Comparison of ENCODE assay signal across 15 cellular contexts in the genomic region with DNA sequence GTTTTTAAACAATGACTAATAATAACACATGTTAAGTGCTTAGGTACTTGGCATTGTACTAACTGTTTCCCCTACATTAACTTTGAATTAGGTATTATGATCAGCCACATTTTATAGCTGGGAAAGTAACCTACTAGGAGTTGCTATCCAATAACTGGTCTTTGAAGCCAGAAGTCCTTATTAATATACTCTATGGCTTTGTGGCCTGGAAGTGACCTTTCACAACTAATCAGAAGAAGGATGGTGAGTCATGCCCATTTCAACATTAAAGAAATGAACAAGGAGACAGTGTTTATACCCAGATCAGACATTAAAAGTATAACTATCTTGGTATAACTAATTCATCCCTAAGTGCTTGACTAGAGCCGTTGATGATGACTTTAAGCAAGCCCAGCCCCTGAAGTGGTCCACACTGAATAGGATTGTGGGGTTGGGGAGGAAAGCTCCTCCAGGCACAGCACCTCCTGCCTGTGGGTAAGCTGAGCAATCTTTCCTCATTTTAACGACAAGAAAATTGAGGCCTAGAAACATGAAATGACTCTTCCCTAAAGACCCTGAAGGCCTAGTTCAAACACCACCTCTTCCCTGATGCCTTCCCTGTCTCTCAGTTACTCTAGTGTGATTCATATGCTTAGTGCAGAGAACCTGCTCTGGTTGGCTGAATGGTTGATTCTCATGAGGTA.
A peak's percentile ranks its signal among the peaks of the same experiment; 100 is the strongest.
DNase-seq lines count a peak whose midpoint lies in the region; TF ChIP-seq lines count a peak whose summit lies in the region.
"Had no signal": no experiment of that assay in that cellular context is flagged by ENCODE, and none has a peak within 500 bp of the region (broad histone marks: within the 10 kb centered on the region; RNA-seq: fewer than 3 reads in every experiment).

No MANE protein-coding gene starts in this region.

- H2AFZ ChIP-seq in OCI-LY7 (ENCODE audit: low read length) = no peak overlapping the region

- no peaks in the 10 kb centered on the region for H4K20me1 ChIP-seq in OCI-LY7 (ENCODE audit: insufficient read depth, low read length)

- no peak for TF ChIP-seq CTCF in MCF 10A (IDR thresholded peaks at IDR 0.05; ENCODE audit: unreplicated experiment)
- no peak for TF ChIP-seq CTCF in breast epithelium (IDR thresholded peaks at IDR 0.05)
- no peak for TF ChIP-seq CTCF in RWPE1 (conservative IDR thresholded peaks at IDR 0.05; ENCODE audit: low read depth)
- no peak for TF ChIP-seq CTCF in OCI-LY7 (conservative IDR thresholded peaks at IDR 0.05; ENCODE audit: low read length)

- no peaks in the 10 kb centered on the region for H3K27me3 Mint-ChIP-seq in MCF 10A (ENCODE audit: insufficient read depth, unreplicated experiment)

- H3K4me3 ChIP-seq in breast epithelium (no peak overlapping the region), OCI-LY7 (ENCODE audit: low read depth, low read length, poor library complexity, severe bottlenecking) (no peak overlapping the region)

- POLR2A ChIA-PET in MCF 10A (lab: Yijun Ruan, JAX) = interaction anchor here (0.5 kb wide), 1 partner anchor 144 kb away, joined by 3 read pairs; no protein-coding TSS in a partner anchor
- POLR2A ChIA-PET in RWPE1 (lab: Yijun Ruan, JAX; ENCODE audit: low non-redundant PET) = no interaction called here
- POLR2A ChIA-PET in OCI-LY7 (lab: Charles Lee) = no interaction called here

- intact Hi-C loops in MCF 10A (cut with micrococcal nuclease) = no loop called here
- intact Hi-C loops in breast epithelium (cut with DNase I; ENCODE audit: low total_unique reads) = no loop called here
- intact Hi-C loops in OCI-LY7 (cut with micrococcal nuclease; ENCODE audit: unreplicated experiment) = no loop called here

- H3K4me3 Mint-ChIP-seq in MCF 10A (ENCODE audit: unreplicated experiment) = no peak overlapping the region

- peaks cover 13% of the 10 kb centered on the region for H3K4me1 Mint-ChIP-seq in MCF 10A (ENCODE audit: insufficient read depth, unreplicated experiment)

- no peak overlapping the region for H3K27ac ChIP-seq in breast epithelium
- H3K27ac ChIP-seq in RWPE1 = no peak overlapping the region
- H3K27ac ChIP-seq in OCI-LY7 (ENCODE audit: low read depth, low read length, poor library complexity, severe bottlenecking) = no peak overlapping the region
- H3K27ac ChIP-seq: KMS-11 had no signal

- DNase-seq in MCF 10A (ENCODE audit: unreplicated experiment) = peak; percentile 75
- DNase-seq in breast epithelium (ENCODE audit: low spot score in 2 of 2) = no peak
- DNase-seq in RWPE1 (ENCODE audit: low spot score) = peak; percentile 59
- DNase-seq in fibroblast of gingiva (ENCODE audit: low read depth) = peak; percentile 47
- no peak for DNase-seq in central memory CD4-positive, alpha-beta T cell
- no peak for DNase-seq in OCI-LY7 (ENCODE audit: low spot score)
- no peak for DNase-seq in NCI-H128 (lab: John Stamatoyannopoulos, UW; ENCODE audit: unreplicated experiment)
- no peak for DNase-seq in GDM1 (lab: John Stamatoyannopoulos, UW)
- DNase-seq: activated CD4-positive, alpha-beta T cell treated with anti-CD3 and anti-CD28 coated beads, Interleukin-2, amount 50 U/mL, for 48 hours; activated effector memory CD4-positive, alpha-beta T cell treated with anti-CD3 and anti-CD28 coated beads, Interleukin-2, amount 50 U/mL, for 16 hours; cerebellar nuclear complex; NCI-H2081 treated with DMSO at 0.1 percent for 48 hours; T-helper 2 cell had no signal

- no peak overlapping the region for H3K4me2 ChIP-seq in OCI-LY7 (ENCODE audit: low read length)
- H3K4me2 ChIP-seq: KMS-11 had no signal

- BruUV-seq in MCF 10A (replicated peaks; lab: Mats Ljungman, UMichigan) = no TSS peak
- BruUV-seq in OCI-LY7 (replicated peaks; lab: Mats Ljungman, UMichigan) = no TSS peak

- TF ChIP-seq POLR2A in breast epithelium (IDR thresholded peaks at IDR 0.05) = no peak

- no peaks in the 10 kb centered on the region for H3K9me2 ChIP-seq in OCI-LY7 (ENCODE audit: insufficient read depth, low read length)

- H3K4me1 ChIP-seq in breast epithelium = no peaks in the 10 kb centered on the region
- H3K4me1 ChIP-seq in OCI-LY7 (ENCODE audit: insufficient read depth, low read length, poor library complexity, severe bottlenecking) = no peaks in the 10 kb centered on the region

- H3K36me3 ChIP-seq in breast epithelium (no peaks in the 10 kb centered on the region), OCI-LY7 (ENCODE audit: insufficient read depth, low read length) (no peaks in the 10 kb centered on the region)

- no peaks in the 10 kb centered on the region for H3K79me2 ChIP-seq in OCI-LY7 (ENCODE audit: insufficient read depth, low read depth, low read length)

- CTCF ChIA-PET in MCF 10A (lab: Yijun Ruan, JAX) (interaction anchor here (0.6 kb wide), 1 partner anchor 313 kb away, joined by 3 read pairs; no protein-coding TSS in a partner anchor), RWPE1 (lab: Yijun Ruan, JAX) (interaction anchor here (0.6 kb wide), 1 partner anchor 469 kb away, joined by 3 read pairs; no protein-coding TSS in a partner anchor), OCI-LY7 (lab: Charles Lee; ENCODE audit: unreplicated experiment) (no interaction called here)

- no peaks in the 10 kb centered on the region for H3K27me3 ChIP-seq in breast epithelium

- peaks cover 9% of the 10 kb centered on the region for H3K9me3 Mint-ChIP-seq in MCF 10A (ENCODE audit: unreplicated experiment)

- H3K9me3 ChIP-seq in breast epithelium (no peaks in the 10 kb centered on the region), OCI-LY7 (ENCODE audit: low read length) (no peaks in the 10 kb centered on the region)

- peak overlapping the region; percentile 20 for H3K27ac Mint-ChIP-seq in MCF 10A (ENCODE audit: low read depth, unreplicated experiment)
- H3K27ac Mint-ChIP-seq: progenitor cell of endocrine pancreas had no signal

- H3K36me3 Mint-ChIP-seq in MCF 10A (ENCODE audit: insufficient read depth, unreplicated experiment) = no peaks in the 10 kb centered on the region

Comparison
In these comparisons a context has a peak if more than half of its experiments do, and no peak if none do; other contexts are left out.
1. DNase-seq: peak in MCF 10A (single experiment), RWPE1 (single experiment) and fibroblast of gingiva (single experiment); none in breast epithelium (0 of 2), central memory CD4-positive, alpha-beta T cell (single experiment), OCI-LY7 (single experiment), NCI-H128 (single experiment) and GDM1 (single experiment).